ENCODE assay signal across 7 cellular contexts in genomic region chr1:237962985-237963384, GRCh38.
"Had no signal": no experiment of that assay in that cellular context is flagged by ENCODE, and none has a peak within 500 bp of the region (broad histone marks: within the 10 kb centered on the region; RNA-seq: fewer than 3 reads in every experiment).

No MANE protein-coding gene starts in this region.

- H3K9me3 ChIP-seq: HAP-1 had no signal

- H3K4me3 Mint-ChIP-seq: HFFc6, IgD-negative memory B cell had no signal

- H3K27ac ChIP-seq: HL-60 had no signal

- H3K36me3 Mint-ChIP-seq: IgD-negative memory B cell had no signal

- DNase-seq: GOT3, HFFc6 had no signal

- H3K4me1 Mint-ChIP-seq: IgD-negative memory B cell had no signal

- H3K4me3 ChIP-seq: HAP-1 had no signal

- H3K36me3 ChIP-seq: HAP-1 had no signal

- H3K27ac Mint-ChIP-seq: HFFc6, IgD-negative memory B cell had no signal

- ATAC-seq: HCT116, HepG2 had no signal

- H3K27me3 Mint-ChIP-seq: IgD-negative memory B cell had no signal
